ENCODE assay signal across 9 cellular contexts in genomic region chr3:127831723-127832172, GRCh38. TPM values are rescaled to one million over a fixed set of nuclear protein-coding genes. Genes with fewer than 3 reads are reported as not detected.
DNase-seq lines count a peak whose midpoint lies in the region; ATAC-seq and TF ChIP-seq lines count a peak whose summit lies in the region.
"Had no signal": no experiment of that assay in that cellular context is flagged by ENCODE, and none has a peak within 500 bp of the region (broad histone marks: within the 10 kb centered on the region; RNA-seq: fewer than 3 reads in every experiment).

No MANE protein-coding gene starts in this region.

- H3K4me3 Mint-ChIP-seq in activated naive CD4-positive, alpha-beta T cell treated with anti-CD3 and anti-CD28 coated beads, Interleukin-2, amount 10 ng/mL, durations not matched to agents 7 days and 5 days, result no peak overlapping the region
- H3K4me3 Mint-ChIP-seq in immature natural killer cell, result no peak overlapping the region
- no peak overlapping the region for H3K4me3 Mint-ChIP-seq in activated T-helper 1 cell treated with anti-CD3 and anti-CD28 coated beads, Interleukin-12 subunit alpha, Interleukin-12 subunit beta, Interleukin-2, Interleukin-4 antibody, amounts not matched to agents 30 ng/mL and 10 ng/mL and 1 ng/mL, durations not matched to agents 14 hours and 24 hours and 36 hours

- H3K27me3 ChIP-seq in upper lobe of right lung, result no peaks in the 10 kb centered on the region
- H3K27me3 ChIP-seq: BLaER1 had no signal

- no peaks in the 10 kb centered on the region for H3K4me1 Mint-ChIP-seq in activated naive CD4-positive, alpha-beta T cell treated with anti-CD3 and anti-CD28 coated beads, Interleukin-2, amount 10 ng/mL, durations not matched to agents 7 days and 5 days
- no peaks in the 10 kb centered on the region for H3K4me1 Mint-ChIP-seq in immature natural killer cell
- no peaks in the 10 kb centered on the region for H3K4me1 Mint-ChIP-seq in activated T-helper 1 cell treated with anti-CD3 and anti-CD28 coated beads, Interleukin-12 subunit alpha, Interleukin-12 subunit beta, Interleukin-2, Interleukin-4 antibody, amounts not matched to agents 30 ng/mL and 10 ng/mL and 1 ng/mL, durations not matched to agents 14 hours and 24 hours and 36 hours (ENCODE audit: low read depth)

- H3K9me3 ChIP-seq in upper lobe of right lung, result no peaks in the 10 kb centered on the region

- no peak overlapping the region for H3K27ac Mint-ChIP-seq in activated naive CD4-positive, alpha-beta T cell treated with anti-CD3 and anti-CD28 coated beads, Interleukin-2, amount 10 ng/mL, durations not matched to agents 7 days and 5 days
- no peak overlapping the region for H3K27ac Mint-ChIP-seq in immature natural killer cell
- H3K27ac Mint-ChIP-seq in activated T-helper 1 cell treated with anti-CD3 and anti-CD28 coated beads, Interleukin-12 subunit alpha, Interleukin-12 subunit beta, Interleukin-2, Interleukin-4 antibody, amounts not matched to agents 30 ng/mL and 10 ng/mL and 1 ng/mL, durations not matched to agents 14 hours and 24 hours and 36 hours, result no peak overlapping the region

- DNase-seq in NCI-H1105 treated with DMSO at 0.1 percent for 48 hours (lab: John Stamatoyannopoulos, UW) (peak; percentile 9), NCI-H1105 (lab: John Stamatoyannopoulos, UW) (no peak), Kasumi-1 (lab: John Stamatoyannopoulos, UW) (peak; percentile 51 to 55), immature natural killer cell (peak; percentile 24 to 43 (median 25)), upper lobe of right lung (peak; percentile 87), NCI-H510A treated with DMSO at 0.1 percent for 48 hours (lab: John Stamatoyannopoulos, UW) (no peak)
- DNase-seq in activated naive CD4-positive, alpha-beta T cell treated with anti-CD3 and anti-CD28 coated beads, Interleukin-2, amount 10 ng/mL, durations not matched to agents 7 days and 5 days, result peak; percentile 51
- DNase-seq in activated T-helper 1 cell treated with anti-CD3 and anti-CD28 coated beads, Interleukin-12 subunit alpha, Interleukin-12 subunit beta, Interleukin-2, Interleukin-4 antibody, amounts not matched to agents 30 ng/mL and 10 ng/mL and 1 ng/mL, durations not matched to agents 14 hours and 24 hours and 36 hours (ENCODE audit: low spot score), result no peak

- no peak overlapping the region for H3K27ac ChIP-seq in upper lobe of right lung
- H3K27ac ChIP-seq: BLaER1 had no signal

- TF ChIP-seq CTCF in upper lobe of right lung (IDR thresholded peaks at IDR 0.05), result peak; percentile 78

- intact Hi-C loops in upper lobe of right lung (cut with DNase I), result no loop called here
- intact Hi-C loops in activated T-helper 1 cell treated with anti-CD3 and anti-CD28 coated beads, Interleukin-12 subunit alpha, Interleukin-12 subunit beta, Interleukin-2, Interleukin-4 antibody, amounts not matched to agents 30 ng/mL and 10 ng/mL and 1 ng/mL, durations not matched to agents 14 hours and 24 hours and 36 hours (cut with micrococcal nuclease), result loop anchor here (1.0 to 5.0 kb wide), 3 partner anchors 134 to 256 kb away; no protein-coding TSS in a partner anchor

- CTCF ChIA-PET in activated naive CD4-positive, alpha-beta T cell treated with anti-CD3 and anti-CD28 coated beads, Interleukin-2, amount 10 ng/mL, durations not matched to agents 7 days and 5 days (lab: Charles Lee), result interaction anchor here (0.8 to 1.7 kb wide), 9 partner anchors 9 to 256 kb away, joined by 3 to 9 read pairs (median 3); partner anchors contain the start of gene MGLL

- peak; percentile 93 for ATAC-seq in upper lobe of right lung

- no peak overlapping the region for H3K4me3 ChIP-seq in upper lobe of right lung
- H3K4me3 ChIP-seq: BLaER1 had no signal

- H3K36me3 ChIP-seq in upper lobe of right lung, result no peaks in the 10 kb centered on the region
- H3K36me3 ChIP-seq: BLaER1 had no signal

- H3K36me3 Mint-ChIP-seq in activated naive CD4-positive, alpha-beta T cell treated with anti-CD3 and anti-CD28 coated beads, Interleukin-2, amount 10 ng/mL, durations not matched to agents 7 days and 5 days, result peaks cover 3% of the 10 kb centered on the region
- H3K36me3 Mint-ChIP-seq in immature natural killer cell, result peaks cover 3 to 9% (median 5%) of the 10 kb centered on the region in 3 donors
- H3K36me3 Mint-ChIP-seq in activated T-helper 1 cell treated with anti-CD3 and anti-CD28 coated beads, Interleukin-12 subunit alpha, Interleukin-12 subunit beta, Interleukin-2, Interleukin-4 antibody, amounts not matched to agents 30 ng/mL and 10 ng/mL and 1 ng/mL, durations not matched to agents 14 hours and 24 hours and 36 hours (ENCODE audit: low read depth), result no peaks in the 10 kb centered on the region

- no peaks in the 10 kb centered on the region for H3K4me1 ChIP-seq in upper lobe of right lung
- H3K4me1 ChIP-seq: BLaER1 had no signal

- peaks cover 11% of the 10 kb centered on the region for H3K9me3 Mint-ChIP-seq in activated naive CD4-positive, alpha-beta T cell treated with anti-CD3 and anti-CD28 coated beads, Interleukin-2, amount 10 ng/mL, durations not matched to agents 7 days and 5 days
- peaks cover 13 to 34% (median 20%) of the 10 kb centered on the region in 6 donors for H3K9me3 Mint-ChIP-seq in immature natural killer cell
- H3K9me3 Mint-ChIP-seq in activated T-helper 1 cell treated with anti-CD3 and anti-CD28 coated beads, Interleukin-12 subunit alpha, Interleukin-12 subunit beta, Interleukin-2, Interleukin-4 antibody, amounts not matched to agents 30 ng/mL and 10 ng/mL and 1 ng/mL, durations not matched to agents 14 hours and 24 hours and 36 hours, result peaks cover 27% of the 10 kb centered on the region

- peaks cover 23% of the 10 kb centered on the region for H3K27me3 Mint-ChIP-seq in activated naive CD4-positive, alpha-beta T cell treated with anti-CD3 and anti-CD28 coated beads, Interleukin-2, amount 10 ng/mL, durations not matched to agents 7 days and 5 days
- peaks cover 2 to 4% (median 3%) of the 10 kb centered on the region in 3 donors for H3K27me3 Mint-ChIP-seq in immature natural killer cell (ENCODE audit: low read depth in 3 of 3)
- H3K27me3 Mint-ChIP-seq in activated T-helper 1 cell treated with anti-CD3 and anti-CD28 coated beads, Interleukin-12 subunit alpha, Interleukin-12 subunit beta, Interleukin-2, Interleukin-4 antibody, amounts not matched to agents 30 ng/mL and 10 ng/mL and 1 ng/mL, durations not matched to agents 14 hours and 24 hours and 36 hours (ENCODE audit: insufficient read depth), result peaks cover 5% of the 10 kb centered on the region

RNA-seq across cellular contexts. Expression of gene MGLL, which starts 9.4 kb away (rescaled TPM):
- 1 to 10 TPM; 2.6 to 3.6 (median 2.6) TPM for polyA plus RNA-seq in immature natural killer cell
- total RNA-seq in upper lobe of right lung, result 194 TPM
- 2.2 and 2.5 TPM in 2 replicates for total RNA-seq in activated T-helper 1 cell treated with anti-CD3 and anti-CD28 coated beads, Interleukin-12 subunit alpha, Interleukin-12 subunit beta, Interleukin-2, Interleukin-4 antibody, amounts not matched to agents 30 ng/mL and 10 ng/mL and 1 ng/mL, durations not matched to agents 14 hours and 24 hours and 36 hours

Comparison
In these comparisons a context has a peak if more than half of its experiments do, and no peak if none do; other contexts are left out.
1. DNase-seq: peak in NCI-H1105 treated with DMSO at 0.1 percent for 48 hours (single experiment), Kasumi-1 (2 of 2), activated naive CD4-positive, alpha-beta T cell treated with anti-CD3 and anti-CD28 coated beads, Interleukin-2, amount 10 ng/mL, durations not matched to agents 7 days and 5 days (single experiment), immature natural killer cell (3 of 3) and upper lobe of right lung (single experiment); none in NCI-H1105 (single experiment), NCI-H510A treated with DMSO at 0.1 percent for 48 hours (single experiment) and activated T-helper 1 cell treated with anti-CD3 and anti-CD28 coated beads, Interleukin-12 subunit alpha, Interleukin-12 subunit beta, Interleukin-2, Interleukin-4 antibody, amounts not matched to agents 30 ng/mL and 10 ng/mL and 1 ng/mL, durations not matched to agents 14 hours and 24 hours and 36 hours (single experiment).
2. RNA of gene MGLL, which starts 9.4 kb away (total RNA-seq): 194 TPM in upper lobe of right lung (single experiment); 2.2 to 2.5 TPM in activated T-helper 1 cell treated with anti-CD3 and anti-CD28 coated beads, Interleukin-12 subunit alpha, Interleukin-12 subunit beta, Interleukin-2, Interleukin-4 antibody, amounts not matched to agents 30 ng/mL and 10 ng/mL and 1 ng/mL, durations not matched to agents 14 hours and 24 hours and 36 hours; every median in the first group is over 10 times any median in the second.